8 cellular contexts compared by ENCODE assay signal in the genomic region with DNA sequence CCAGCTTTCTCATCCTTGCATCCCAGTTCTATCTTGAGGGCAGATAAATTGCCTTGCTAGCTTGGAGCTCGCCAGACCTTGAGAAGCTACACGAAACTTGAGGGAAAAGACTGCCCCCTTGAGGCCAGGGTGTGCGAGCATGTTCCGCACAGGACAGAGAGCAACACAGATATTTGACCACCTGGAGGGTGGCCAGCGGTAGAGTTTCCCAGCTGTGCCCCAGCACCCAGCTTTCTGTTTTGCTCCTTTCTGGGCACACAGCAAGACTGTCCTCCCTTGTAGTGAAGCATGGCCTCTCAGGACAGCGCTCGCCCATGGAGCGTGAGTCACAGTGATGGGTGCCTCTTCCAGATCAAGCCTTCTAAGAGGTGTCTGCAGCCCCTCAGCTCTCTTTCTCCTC. TPM values are rescaled to one million over a fixed set of nuclear protein-coding genes. Genes with fewer than 3 reads are reported as not detected.
DNase-seq lines count a peak whose midpoint lies in the region; FAIRE-seq and TF ChIP-seq lines count a peak whose summit lies in the region.

No MANE protein-coding gene starts in this region.

- peak; percentile 6 to 7 for DNase-seq in activated CD4-positive, alpha-beta T cell treated with anti-CD3 and anti-CD28 coated beads for 24 hours (ENCODE audit: low read depth in 2 of 2)
- no peak for DNase-seq in activated CD4-positive, alpha-beta T cell treated with anti-CD3 and anti-CD28 coated beads for 1 hour
- peak; percentile 85 to 87 for DNase-seq in NCI-H2081 (lab: John Stamatoyannopoulos, UW)
- peak in 33 of 56 donors; percentile 19 to 76 (median 37) for DNase-seq in amygdala (lab: John Stamatoyannopoulos, UW)
- peak; percentile 87 for DNase-seq in inferior parietal cortex (ENCODE audit: extremely low spot score)
- peak; percentile 48 for DNase-seq in urothelium cell line (ENCODE audit: low spot score)
- no peak for DNase-seq in activated T-helper 2 cell treated with anti-CD3 and anti-CD28 coated beads, Interferon-gamma antibody, Interleukin-2, Interleukin-4, amounts not matched to agents 10 μg/mL and 5 μg/mL and 100 μg/mL, durations not matched to agents 14 hours and 24 hours and 36 hours (ENCODE audit: low spot score)

- H3K4me3 ChIP-seq in HEK293 (ENCODE audit: low read depth, low read length) = no peak overlapping the region

- H3K36me3 ChIP-seq in HEK293 (ENCODE audit: control insufficient read depth in 2 of 2, insufficient read depth in 1 of 2, low read length in 2 of 2) = no peaks in the 10 kb centered on the region

- FAIRE-seq in urothelium cell line (lab: Jason Lieb, UNC) = no peak

- H3K4me1 ChIP-seq in HEK293 (ENCODE audit: control insufficient read depth, insufficient read depth, low read length) = no peaks in the 10 kb centered on the region

- CTCF ChIA-PET in HEK293 (lab: Yijun Ruan, JAX) = interaction anchor here (0.5 to 2.9 kb wide), 33 partner anchors 9 to 1146 kb away, joined by 3 to 23 read pairs (median 4); no protein-coding TSS in a partner anchor

- no peaks in the 10 kb centered on the region for H3K9me3 ChIP-seq in HEK293 (ENCODE audit: control insufficient read depth, insufficient read depth, low read depth, low read length)

- H3K4me1 Mint-ChIP-seq in activated T-helper 2 cell treated with anti-CD3 and anti-CD28 coated beads, Interferon-gamma antibody, Interleukin-2, Interleukin-4, amounts not matched to agents 10 μg/mL and 5 μg/mL and 100 μg/mL, durations not matched to agents 14 hours and 24 hours and 36 hours (ENCODE audit: low read depth) = no peaks in the 10 kb centered on the region

- H3K27ac ChIP-seq in HEK293 (ENCODE audit: extremely low read depth, low read depth, low read length) = no peak overlapping the region

- POLR2A ChIA-PET in HEK293 (lab: Yijun Ruan, JAX) = interaction anchor here (0.5 kb wide), 1 partner anchor 249 kb away, joined by 9 read pairs; no protein-coding TSS in a partner anchor

- H3K27ac Mint-ChIP-seq in activated T-helper 2 cell treated with anti-CD3 and anti-CD28 coated beads, Interferon-gamma antibody, Interleukin-2, Interleukin-4, amounts not matched to agents 10 μg/mL and 5 μg/mL and 100 μg/mL, durations not matched to agents 14 hours and 24 hours and 36 hours = no peak overlapping the region

- no peaks in the 10 kb centered on the region for H3K9me3 Mint-ChIP-seq in activated T-helper 2 cell treated with anti-CD3 and anti-CD28 coated beads, Interferon-gamma antibody, Interleukin-2, Interleukin-4, amounts not matched to agents 10 μg/mL and 5 μg/mL and 100 μg/mL, durations not matched to agents 14 hours and 24 hours and 36 hours

- H3K36me3 Mint-ChIP-seq in activated T-helper 2 cell treated with anti-CD3 and anti-CD28 coated beads, Interferon-gamma antibody, Interleukin-2, Interleukin-4, amounts not matched to agents 10 μg/mL and 5 μg/mL and 100 μg/mL, durations not matched to agents 14 hours and 24 hours and 36 hours (ENCODE audit: low read depth) = no peaks in the 10 kb centered on the region

- TF ChIP-seq CTCF in HEK293 (tag by site-specific recombination; IDR thresholded peaks at IDR 0.05) = 0 out of 2 replicates have a peak, but pooled peaks have one; percentile 26

- intact Hi-C loops in activated T-helper 2 cell treated with anti-CD3 and anti-CD28 coated beads, Interferon-gamma antibody, Interleukin-2, Interleukin-4, amounts not matched to agents 10 μg/mL and 5 μg/mL and 100 μg/mL, durations not matched to agents 14 hours and 24 hours and 36 hours (cut with micrococcal nuclease) = no loop called here

- H3K27me3 Mint-ChIP-seq in activated T-helper 2 cell treated with anti-CD3 and anti-CD28 coated beads, Interferon-gamma antibody, Interleukin-2, Interleukin-4, amounts not matched to agents 10 μg/mL and 5 μg/mL and 100 μg/mL, durations not matched to agents 14 hours and 24 hours and 36 hours (ENCODE audit: low read depth) = peaks cover 2% of the 10 kb centered on the region

- H3K4me3 Mint-ChIP-seq in activated T-helper 2 cell treated with anti-CD3 and anti-CD28 coated beads, Interferon-gamma antibody, Interleukin-2, Interleukin-4, amounts not matched to agents 10 μg/mL and 5 μg/mL and 100 μg/mL, durations not matched to agents 14 hours and 24 hours and 36 hours (ENCODE audit: low read depth) = no peak overlapping the region

TF ChIP-seq in HEK293, 187 proteins besides CTCF, POLR2A, EP300 and RAD21:
- TF ChIP-seq KLF10 (tag by site-specific recombination; IDR thresholded peaks at IDR 0.05) (no peak), ZNF654 (tag by site-specific recombination; IDR thresholded peaks at IDR 0.05; ENCODE audit: low read depth) (peak; percentile 44)

RNA-seq across cellular contexts. Expression of gene SPATA19, which starts 23.5 kb away (rescaled TPM):
- total RNA-seq in activated T-helper 2 cell treated with anti-CD3 and anti-CD28 coated beads, Interferon-gamma antibody, Interleukin-2, Interleukin-4, amounts not matched to agents 10 μg/mL and 5 μg/mL and 100 μg/mL, durations not matched to agents 14 hours and 24 hours and 36 hours = not detected in 2 replicates

Comparison
In these comparisons a context has a peak if more than half of its experiments do, and no peak if none do; other contexts are left out.
1. DNase-seq: peak in activated CD4-positive, alpha-beta T cell treated with anti-CD3 and anti-CD28 coated beads for 24 hours (2 of 2), NCI-H2081 (2 of 2), amygdala (33 of 56), inferior parietal cortex (single experiment) and urothelium cell line (single experiment); none in activated CD4-positive, alpha-beta T cell treated with anti-CD3 and anti-CD28 coated beads for 1 hour (single experiment) and activated T-helper 2 cell treated with anti-CD3 and anti-CD28 coated beads, Interferon-gamma antibody, Interleukin-2, Interleukin-4, amounts not matched to agents 10 μg/mL and 5 μg/mL and 100 μg/mL, durations not matched to agents 14 hours and 24 hours and 36 hours (single experiment).